16 cellular contexts compared by ENCODE assay signal in the genomic region with DNA sequence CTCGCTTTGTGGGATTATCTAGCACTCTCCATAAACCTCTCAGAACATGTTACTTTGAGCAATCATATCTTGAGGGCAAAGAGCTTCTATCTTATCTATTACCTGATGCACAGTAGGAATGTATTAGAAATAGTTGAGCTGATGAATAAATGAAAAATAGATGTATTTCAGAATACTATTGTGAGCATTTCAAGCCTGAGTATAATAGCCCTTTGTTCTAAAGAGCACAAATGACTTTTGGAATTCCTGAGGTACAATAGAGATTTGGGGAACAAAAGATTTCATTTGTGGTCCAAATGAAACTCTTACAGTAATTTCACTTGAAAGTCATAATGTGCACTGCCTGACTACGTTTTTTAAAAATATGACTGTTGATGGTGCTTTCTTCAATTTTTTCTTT.
A peak's percentile ranks its signal among the peaks of the same experiment; 100 is the strongest.
DNase-seq lines count a peak whose midpoint lies in the region; ATAC-seq lines count a peak whose summit lies in the region.
"Had no signal": no experiment of that assay in that cellular context is flagged by ENCODE, and none has a peak within 500 bp of the region (broad histone marks: within the 10 kb centered on the region; RNA-seq: fewer than 3 reads in every experiment).

No MANE protein-coding gene starts in this region.

- H2BK120ac ChIP-seq in neuronal stem cell (ENCODE audit: low read depth, low read length), result no peak overlapping the region

- no peak overlapping the region for H3K14ac ChIP-seq in neuronal stem cell (ENCODE audit: low read length)

- DNase-seq in globus pallidus (ENCODE audit: low spot score) (peak; percentile 31), medulla oblongata (ENCODE audit: extremely low spot score) (peak; percentile 9), neuronal stem cell (ENCODE audit: low spot score) (peak; percentile 6), superior temporal gyrus (ENCODE audit: extremely low spot score) (peak; percentile 47), hepatic stellate cell (ENCODE audit: low spot score) (no peak)
- DNase-seq: C1 segment of cervical spinal cord; Calu3; CD4-positive, alpha-beta memory T cell; DMS53; DMS79 treated with DMSO at 0.1 percent for 48 hours; GF-D8; GM23248; H7; HCEC 1CT had no signal

- H3K4me1 ChIP-seq in neuronal stem cell (ENCODE audit: control insufficient read depth in 2 of 2, insufficient read depth in 1 of 2, low read depth in 1 of 2, low read length in 2 of 2), result peaks cover 0 to 2% of the 10 kb centered on the region in 2 donors

- H2AK5ac ChIP-seq in neuronal stem cell (ENCODE audit: low read depth, low read length), result no peak overlapping the region

- H3K9ac ChIP-seq in neuronal stem cell (ENCODE audit: low read depth, low read length, poor library complexity), result no peak overlapping the region
- H3K9ac ChIP-seq: GM23248 had no signal

- ATAC-seq in HG02588 (IDR thresholded peaks at IDR 0.05; ENCODE audit: unreplicated experiment) (no peak), HG03460 (IDR thresholded peaks at IDR 0.05; ENCODE audit: unreplicated experiment) (no peak)

- H4K91ac ChIP-seq in neuronal stem cell (ENCODE audit: low read depth, low read length, poor library complexity), result no peak overlapping the region

- H2BK12ac ChIP-seq in neuronal stem cell (ENCODE audit: low read length), result no peak overlapping the region

- H3K4me2 ChIP-seq in neuronal stem cell (ENCODE audit: insufficient read depth, low read length, poor library complexity, severe bottlenecking), result no peak overlapping the region

- H3K36me3 ChIP-seq in neuronal stem cell (replicated peaks in 1 of 2; ENCODE audit: control insufficient read depth in 2 of 2, insufficient read depth in 2 of 2, low read length in 2 of 2), result no peaks in the 10 kb centered on the region

- no peak overlapping the region for H2BK5ac ChIP-seq in neuronal stem cell (ENCODE audit: low read length)

- no CpG with 5 or more reads among the region's 2 CpGs for WGBS in neuronal stem cell (ENCODE audit: extremely low coverage in 2 of 2, insufficient read length in 2 of 2, insufficient replicate concordance in 1 of 2), 2 donors

- no peaks in the 10 kb centered on the region for H3K9me3 ChIP-seq in neuronal stem cell (replicated peaks in 1 of 2; ENCODE audit: control insufficient read depth in 2 of 2, insufficient read depth in 1 of 2, low read depth in 1 of 2, low read length in 2 of 2)

- H3K79me1 ChIP-seq in neuronal stem cell (ENCODE audit: low read depth, low read length), result no peaks in the 10 kb centered on the region

- no peak overlapping the region for H3K4me3 ChIP-seq in neuronal stem cell (ENCODE audit: low read length in 2 of 2)
- H3K4me3 ChIP-seq: GM23248 had no signal

- no peak overlapping the region for H3K4ac ChIP-seq in neuronal stem cell (ENCODE audit: low read length)

- no peaks in the 10 kb centered on the region for H3K27me3 ChIP-seq in neuronal stem cell (ENCODE audit: control insufficient read depth in 3 of 3, insufficient read depth in 3 of 3, low read depth in 1 of 3, low read length in 3 of 3)

- H3K27ac ChIP-seq in neuronal stem cell (replicated peaks; ENCODE audit: low read length), result no peak overlapping the region
- H3K27ac ChIP-seq: GM23248 had no signal

- H4K8ac ChIP-seq in neuronal stem cell (ENCODE audit: low read depth, low read length), result no peak overlapping the region

- no peak overlapping the region for H3K18ac ChIP-seq in neuronal stem cell (ENCODE audit: low read length)

- H2AFZ ChIP-seq in neuronal stem cell (ENCODE audit: low read length), result no peak overlapping the region
- H2AFZ ChIP-seq: GM23248 had no signal

- H3K23ac ChIP-seq in neuronal stem cell (ENCODE audit: low read depth, low read length, poor library complexity), result no peak overlapping the region

- H2BK15ac ChIP-seq in neuronal stem cell (ENCODE audit: low read length), result no peak overlapping the region
